In genomic region chr13:37476874-37477273, GRCh38 we compare ENCODE assay signal across 23 cellular contexts.
DNase-seq lines count a peak whose midpoint lies in the region; ATAC-seq and TF ChIP-seq lines count a peak whose summit lies in the region.
"Had no signal": no experiment of that assay in that cellular context is flagged by ENCODE, and none has a peak within 500 bp of the region (broad histone marks: within the 10 kb centered on the region; RNA-seq: fewer than 3 reads in every experiment).

No MANE protein-coding gene starts in this region.

- peak overlapping the region; percentile 81 for H3K27ac ChIP-seq in osteoblast (ENCODE audit: low read depth, low read length)
- H3K27ac ChIP-seq: 22Rv1, ascending aorta, epithelial cell of prostate had no signal

- H3K27ac Mint-ChIP-seq in endothelial cell (ENCODE audit: unreplicated experiment) = no peak overlapping the region
- H3K27ac Mint-ChIP-seq in naive thymus-derived CD8-positive, alpha-beta T cell = no peak overlapping the region
- H3K27ac Mint-ChIP-seq: stimulated activated effector memory CD8-positive, alpha-beta T cell treated with anti-CD3 and anti-CD28 coated beads, Interleukin-12 subunit alpha, Interleukin-12 subunit beta, amount 100 ng/mL, for 72 hours had no signal

- H2AFZ ChIP-seq in osteoblast (ENCODE audit: low read length) = peak overlapping the region; percentile 95

- peak overlapping the region; percentile 25 for H3K4me2 ChIP-seq in osteoblast (ENCODE audit: insufficient read depth, low read length)

- no peaks in the 10 kb centered on the region for H3K9me3 Mint-ChIP-seq in endothelial cell (ENCODE audit: unreplicated experiment)
- peaks cover 0 to 13% (median 3%) of the 10 kb centered on the region in 9 donors for H3K9me3 Mint-ChIP-seq in naive thymus-derived CD8-positive, alpha-beta T cell

- no peak overlapping the region for H3K4me3 ChIP-seq in adipocyte (ENCODE audit: low read length)
- H3K4me3 ChIP-seq in fibroblast of the aortic adventitia (ENCODE audit: low read depth, low read length) = no peak overlapping the region
- H3K4me3 ChIP-seq in osteoblast (ENCODE audit: insufficient read depth, low read length) = no peak overlapping the region
- H3K4me3 ChIP-seq: ascending aorta, heart right ventricle, K562 had no signal

- H3K27me3 ChIP-seq in adipocyte (replicated peaks; ENCODE audit: control insufficient read depth, insufficient read depth, low read length) (no peaks in the 10 kb centered on the region), osteoblast (ENCODE audit: insufficient read depth, low read length) (no peaks in the 10 kb centered on the region)
- H3K27me3 ChIP-seq: ascending aorta, heart right ventricle had no signal

- H3K27me3 Mint-ChIP-seq in endothelial cell (ENCODE audit: unreplicated experiment) = peaks cover 2% of the 10 kb centered on the region
- no peaks in the 10 kb centered on the region for H3K27me3 Mint-ChIP-seq in naive thymus-derived CD8-positive, alpha-beta T cell

- peak; percentile 60 for DNase-seq in NCI-H82 (lab: John Stamatoyannopoulos, UW)
- DNase-seq in NCI-H82 treated with DMSO at 0.1 percent for 48 hours (lab: John Stamatoyannopoulos, UW; ENCODE audit: unreplicated experiment) = no peak
- DNase-seq in adipocyte (ENCODE audit: low read depth) = peak; percentile 42
- DNase-seq in fibroblast of the aortic adventitia (ENCODE audit: low read depth) = peak; percentile 37
- DNase-seq in osteoblast (ENCODE audit: insufficient read length, low spot score, missing footprints) = peak; percentile 73
- no peak for DNase-seq in endothelial cell (ENCODE audit: low spot score)
- DNase-seq in naive thymus-derived CD8-positive, alpha-beta T cell = no peak
- DNase-seq: activated CD4-positive, alpha-beta T cell treated with anti-CD3 and anti-CD28 coated beads, Interleukin-2, amount 50 U/mL, for 1 hour; C1 segment of cervical spinal cord; cortex of kidney; DMS153; H7; kidney; NCI-H1048; retina; T-helper 1 cell had no signal

- H3K9me3 ChIP-seq in adipocyte (ENCODE audit: control insufficient read depth, low read length) (no peaks in the 10 kb centered on the region), osteoblast (ENCODE audit: low read depth, low read length) (no peaks in the 10 kb centered on the region)
- H3K9me3 ChIP-seq: ascending aorta, heart right ventricle had no signal

- H3K4me1 ChIP-seq in adipocyte (ENCODE audit: control insufficient read depth, insufficient read depth, low read length) (peaks cover 3% of the 10 kb centered on the region), osteoblast (ENCODE audit: insufficient read depth, low read length) (peaks cover 25% of the 10 kb centered on the region)
- H3K4me1 ChIP-seq: ascending aorta, heart right ventricle had no signal

- no peaks in the 10 kb centered on the region for H3K36me3 Mint-ChIP-seq in endothelial cell (ENCODE audit: low read depth, unreplicated experiment)
- no peaks in the 10 kb centered on the region for H3K36me3 Mint-ChIP-seq in naive thymus-derived CD8-positive, alpha-beta T cell
- H3K36me3 Mint-ChIP-seq: stimulated activated effector memory CD8-positive, alpha-beta T cell treated with anti-CD3 and anti-CD28 coated beads, Interleukin-12 subunit alpha, Interleukin-12 subunit beta, amount 100 ng/mL, for 72 hours had no signal

- H4K20me1 ChIP-seq in osteoblast (ENCODE audit: insufficient read depth, low read length) = no peaks in the 10 kb centered on the region

- H3K36me3 ChIP-seq in adipocyte (ENCODE audit: control insufficient read depth, insufficient read depth, low read length, severe bottlenecking) (no peaks in the 10 kb centered on the region), osteoblast (ENCODE audit: insufficient read depth, low read length) (no peaks in the 10 kb centered on the region)
- H3K36me3 ChIP-seq: ascending aorta, heart right ventricle had no signal

- POLR2A ChIA-PET in naive thymus-derived CD8-positive, alpha-beta T cell (lab: Charles Lee) = no interaction called here

- H3K9ac ChIP-seq in adipocyte (ENCODE audit: low read length) = no peak overlapping the region

- no peaks in the 10 kb centered on the region for H3K79me2 ChIP-seq in osteoblast (ENCODE audit: insufficient read depth, low read length)

- peaks cover 15% of the 10 kb centered on the region for H3K4me1 Mint-ChIP-seq in endothelial cell (ENCODE audit: unreplicated experiment)
- H3K4me1 Mint-ChIP-seq in naive thymus-derived CD8-positive, alpha-beta T cell = no peaks in the 10 kb centered on the region
- H3K4me1 Mint-ChIP-seq: stimulated activated effector memory CD8-positive, alpha-beta T cell treated with anti-CD3 and anti-CD28 coated beads, Interleukin-12 subunit alpha, Interleukin-12 subunit beta, amount 100 ng/mL, for 72 hours had no signal

- no peak overlapping the region for H3K4me3 Mint-ChIP-seq in endothelial cell (ENCODE audit: unreplicated experiment)
- H3K4me3 Mint-ChIP-seq in naive thymus-derived CD8-positive, alpha-beta T cell = no peak overlapping the region
- H3K4me3 Mint-ChIP-seq: stimulated activated effector memory CD8-positive, alpha-beta T cell treated with anti-CD3 and anti-CD28 coated beads, Interleukin-12 subunit alpha, Interleukin-12 subunit beta, amount 100 ng/mL, for 72 hours had no signal

- ATAC-seq in GM19023 (IDR thresholded peaks at IDR 0.05; ENCODE audit: unreplicated experiment) = no peak
- no peak for ATAC-seq in naive thymus-derived CD8-positive, alpha-beta T cell
- ATAC-seq: K562; stimulated activated effector memory CD8-positive, alpha-beta T cell treated with anti-CD3 and anti-CD28 coated beads, Interleukin-12 subunit alpha, Interleukin-12 subunit beta, amount 100 ng/mL, for 72 hours had no signal

- TF ChIP-seq CTCF in fibroblast of the aortic adventitia (IDR thresholded peaks at IDR 0.05; ENCODE audit: insufficient read depth, low read length) (no peak), osteoblast (IDR thresholded peaks at IDR 0.05; ENCODE audit: extremely low read depth, low read depth, low read length) (no peak), endothelial cell (IDR thresholded peaks at IDR 0.05; ENCODE audit: unreplicated experiment) (no peak)

Comparison
In these comparisons a context has a peak if more than half of its experiments do, and no peak if none do; other contexts are left out.
1. DNase-seq: peak in NCI-H82 (single experiment), adipocyte (single experiment), fibroblast of the aortic adventitia (single experiment) and osteoblast (single experiment); none in NCI-H82 treated with DMSO at 0.1 percent for 48 hours (single experiment), endothelial cell (single experiment) and naive thymus-derived CD8-positive, alpha-beta T cell (0 of 10).